ENCODE assay signal across 26 cellular contexts in the genomic region with DNA sequence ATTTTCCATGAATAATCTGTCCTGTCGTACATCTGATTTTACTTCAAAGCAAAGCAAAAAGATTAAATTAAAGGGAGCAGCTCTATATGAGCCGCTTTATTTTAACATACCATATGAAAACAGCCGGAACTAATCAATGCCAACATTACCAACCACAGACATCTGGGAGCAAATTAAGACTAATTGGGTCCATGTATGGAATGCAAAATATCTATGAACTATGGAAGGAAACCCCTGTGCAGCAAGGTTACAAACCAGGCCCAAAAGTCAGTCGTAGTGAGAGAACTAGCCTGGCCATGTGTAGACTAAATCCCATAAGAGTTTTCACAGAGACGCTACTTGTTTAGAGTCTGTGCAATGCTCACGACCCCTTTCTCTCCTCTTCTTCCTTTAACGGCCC. TPM values are rescaled to one million over a fixed set of nuclear protein-coding genes. Genes with fewer than 3 reads are reported as not detected.
DNase-seq lines count a peak whose midpoint lies in the region; ATAC-seq and TF ChIP-seq lines count a peak whose summit lies in the region.
"Had no signal": no experiment of that assay in that cellular context is flagged by ENCODE, and none has a peak within 500 bp of the region (broad histone marks: within the 10 kb centered on the region; RNA-seq: fewer than 3 reads in every experiment).

No MANE protein-coding gene starts in this region.

- peaks cover 23% of the 10 kb centered on the region for H3K4me1 Mint-ChIP-seq in mesothelial cell of epicardium
- H3K4me1 Mint-ChIP-seq in stimulated activated naive B cell treated with anti-CD40 and anti-IgM and Interleukin-4, amounts not matched to agents 10 μg/mL and 1 μg/mL and 100 μg/mL, for 72 hours: peaks cover 2 to 6% of the 10 kb centered on the region in 2 donors
- H3K4me1 Mint-ChIP-seq: CD8-positive, alpha-beta memory T cell had no signal

- H3K27ac Mint-ChIP-seq in mesothelial cell of epicardium: peak overlapping the region; percentile 5
- no peak overlapping the region for H3K27ac Mint-ChIP-seq in stimulated activated naive B cell treated with anti-CD40 and anti-IgM and Interleukin-4, amounts not matched to agents 10 μg/mL and 1 μg/mL and 100 μg/mL, for 72 hours
- H3K27ac Mint-ChIP-seq: CD14-positive monocyte; CD8-positive, alpha-beta memory T cell had no signal

- H3K27ac ChIP-seq in caudate nucleus (ENCODE audit: low read depth, low read length): peak overlapping the region; percentile 59
- H3K27ac ChIP-seq: A549, RWPE1 had no signal

- peak; percentile 42 for DNase-seq in HFF-Myc (ENCODE audit: extremely low read depth, low read depth)
- DNase-seq in caudate nucleus (lab: John Stamatoyannopoulos, UW): no peak
- DNase-seq in mesothelial cell of epicardium (ENCODE audit: low spot score in 2 of 2, unreplicated experiment in 2 of 2): no peak
- DNase-seq in stimulated activated naive B cell treated with anti-CD40 and anti-IgM and Interleukin-4, amounts not matched to agents 10 μg/mL and 1 μg/mL and 100 μg/mL, for 72 hours: no peak
- no peak for DNase-seq in OCI-M1 (lab: John Stamatoyannopoulos, UW)
- no peak for DNase-seq in islet precursor cell
- DNase-seq: BE2C; CD8-positive, alpha-beta memory T cell; DMS 273 treated with DMSO at 0.1 percent for 48 hours; DMS79; H7; KG1; MM.1S; NCI-H1048; NCI-H1417; NCI-H1694; NCI-H2029 treated with DMSO at 0.1 percent for 48 hours; NCI-H226; NCI-H510A; NCI-H69; SHP77 had no signal

- no peak overlapping the region for H3K4me3 ChIP-seq in HFF-Myc (replicated peaks; ENCODE audit: low read depth, low read length)
- H3K4me3 ChIP-seq: A549 had no signal

- peaks cover 17% of the 10 kb centered on the region for H3K27me3 Mint-ChIP-seq in mesothelial cell of epicardium (ENCODE audit: low read depth)
- H3K27me3 Mint-ChIP-seq in stimulated activated naive B cell treated with anti-CD40 and anti-IgM and Interleukin-4, amounts not matched to agents 10 μg/mL and 1 μg/mL and 100 μg/mL, for 72 hours: peaks cover 16 to 23% of the 10 kb centered on the region in 2 donors

- H3K36me3 Mint-ChIP-seq in mesothelial cell of epicardium: no peaks in the 10 kb centered on the region
- no peaks in the 10 kb centered on the region for H3K36me3 Mint-ChIP-seq in stimulated activated naive B cell treated with anti-CD40 and anti-IgM and Interleukin-4, amounts not matched to agents 10 μg/mL and 1 μg/mL and 100 μg/mL, for 72 hours
- H3K36me3 Mint-ChIP-seq: CD14-positive monocyte had no signal

- no peak for ATAC-seq in stimulated activated naive B cell treated with anti-CD40 and anti-IgM and Interleukin-4, amounts not matched to agents 10 μg/mL and 1 μg/mL and 100 μg/mL, for 72 hours (replicated peaks)
- ATAC-seq in HG03378 (IDR thresholded peaks at IDR 0.05; ENCODE audit: unreplicated experiment): no peak
- ATAC-seq: A549, Panc1 had no signal

- no peak overlapping the region for H3K4me3 Mint-ChIP-seq in mesothelial cell of epicardium
- no peak overlapping the region for H3K4me3 Mint-ChIP-seq in stimulated activated naive B cell treated with anti-CD40 and anti-IgM and Interleukin-4, amounts not matched to agents 10 μg/mL and 1 μg/mL and 100 μg/mL, for 72 hours
- H3K4me3 Mint-ChIP-seq: CD14-positive monocyte; CD8-positive, alpha-beta memory T cell had no signal

- no peaks in the 10 kb centered on the region for H3K9me3 Mint-ChIP-seq in mesothelial cell of epicardium
- H3K9me3 Mint-ChIP-seq in stimulated activated naive B cell treated with anti-CD40 and anti-IgM and Interleukin-4, amounts not matched to agents 10 μg/mL and 1 μg/mL and 100 μg/mL, for 72 hours: no peaks in the 10 kb centered on the region
- H3K9me3 Mint-ChIP-seq: CD8-positive, alpha-beta memory T cell had no signal

- TF ChIP-seq CTCF in HFF-Myc (IDR thresholded peaks at IDR 0.05; ENCODE audit: low read depth, low read length, missing control alignments): no peak
- TF ChIP-seq CTCF in mesothelial cell of epicardium (IDR thresholded peaks at IDR 0.05; ENCODE audit: unreplicated experiment): no peak

RNA-seq across cellular contexts. Expression of gene RPL31, which starts 53.1 kb away (rescaled TPM):
- 1,845 to 1,900 TPM (median 1,870 TPM) in 3 replicates for total RNA-seq in mesothelial cell of epicardium
